ENCODE assay signal across 16 cellular contexts in genomic region chr19:49932041-49932451, GRCh38. TPM values are rescaled to one million over a fixed set of nuclear protein-coding genes. Genes with fewer than 3 reads are reported as not detected.
DNase-seq lines count a peak whose midpoint lies in the region; ATAC-seq and TF ChIP-seq lines count a peak whose summit lies in the region.
"Had no signal": no experiment of that assay in that cellular context is flagged by ENCODE, and none has a peak within 500 bp of the region (broad histone marks: within the 10 kb centered on the region; RNA-seq: fewer than 3 reads in every experiment).

No MANE protein-coding gene starts in this region.

- POLR2A ChIA-PET in activated CD4-positive, alpha-beta T cell treated with anti-CD3 and anti-CD28 coated beads for 36 hours (lab: Charles Lee), result no interaction called here

- CTCF ChIA-PET in activated CD4-positive, alpha-beta T cell treated with anti-CD3 and anti-CD28 coated beads for 36 hours (lab: Charles Lee), result no interaction called here

- no peaks in the 10 kb centered on the region for H3K27me3 ChIP-seq in OCI-LY3 (ENCODE audit: low read depth, low read length)
- H3K27me3 ChIP-seq: ascending aorta had no signal

- H3K4me1 Mint-ChIP-seq in activated CD4-positive, alpha-beta T cell treated with anti-CD3 and anti-CD28 coated beads for 36 hours, result peaks cover 47% of the 10 kb centered on the region
- H3K4me1 Mint-ChIP-seq in brain (peaks cover 44% of the 10 kb centered on the region), nephron (peaks cover 19% of the 10 kb centered on the region)

- DNase-seq in activated CD4-positive, alpha-beta T cell treated with anti-CD3 and anti-CD28 coated beads for 36 hours, result no peak
- DNase-seq in activated CD4-positive, alpha-beta T cell treated with anti-CD3 and anti-CD28 coated beads, Interleukin-2, amount 50 U/mL, for 48 hours, result no peak
- DNase-seq in NCI-H446 treated with DMSO at 0.1 percent for 48 hours (lab: John Stamatoyannopoulos, UW) (no peak), OCI-M1 (lab: John Stamatoyannopoulos, UW) (no peak), KG1 (lab: John Stamatoyannopoulos, UW) (no peak)
- DNase-seq: Calu3, GM23248, KBM-7, NCI-H1417 treated with DMSO at 0.1 percent for 48 hours, NCI-H526 had no signal

- H3K27ac Mint-ChIP-seq in activated CD4-positive, alpha-beta T cell treated with anti-CD3 and anti-CD28 coated beads for 36 hours, result peak overlapping the region; percentile 20
- no peak overlapping the region for H3K27ac Mint-ChIP-seq in brain
- H3K27ac Mint-ChIP-seq in nephron, result no peak overlapping the region

- peaks cover 59% of the 10 kb centered on the region for H3K36me3 ChIP-seq in OCI-LY3 (replicated peaks; ENCODE audit: low read depth, low read length)

- TF ChIP-seq CTCF in OCI-LY3 (IDR thresholded peaks at IDR 0.05; ENCODE audit: low read depth, low read length) (no peak), brain (conservative IDR thresholded peaks at IDR 0.05) (no peak), nephron (IDR thresholded peaks at IDR 0.05; ENCODE audit: unreplicated experiment in 3 of 3) (no peak)

- peaks cover 63% of the 10 kb centered on the region for H4K20me1 ChIP-seq in OCI-LY3 (ENCODE audit: insufficient read depth, low read length)

- peak overlapping the region; percentile 85 for H3K4me2 ChIP-seq in OCI-LY3 (ENCODE audit: low read length)

- H3K4me3 ChIP-seq in OCI-LY3 (ENCODE audit: low read length), result peak overlapping the region; percentile 89
- H3K4me3 ChIP-seq: ascending aorta, GM23248 had no signal

- no peak overlapping the region for H3K9ac ChIP-seq in OCI-LY3 (ENCODE audit: low read length)
- H3K9ac ChIP-seq: GM23248 had no signal

- no peak overlapping the region for H2AFZ ChIP-seq in OCI-LY3 (ENCODE audit: low read depth, low read length)
- H2AFZ ChIP-seq: GM23248 had no signal

- no peak for ATAC-seq in activated CD4-positive, alpha-beta T cell treated with anti-CD3 and anti-CD28 coated beads for 36 hours

- H3K9me3 ChIP-seq in OCI-LY3 (ENCODE audit: insufficient read depth, low read length), result 0 out of 2 replicates have a peak, but pooled peaks cover 3% of the 10 kb centered on the region
- H3K9me3 ChIP-seq: ascending aorta had no signal

- H3K4me1 ChIP-seq in OCI-LY3 (ENCODE audit: low read length), result peaks cover 45% of the 10 kb centered on the region

- H3K36me3 Mint-ChIP-seq in activated CD4-positive, alpha-beta T cell treated with anti-CD3 and anti-CD28 coated beads for 36 hours (ENCODE audit: low read depth), result peaks cover 44% of the 10 kb centered on the region
- H3K36me3 Mint-ChIP-seq in brain (peaks cover 59% of the 10 kb centered on the region), nephron (ENCODE audit: low read depth) (peaks cover 28% of the 10 kb centered on the region)

- H3K4me3 Mint-ChIP-seq in activated CD4-positive, alpha-beta T cell treated with anti-CD3 and anti-CD28 coated beads for 36 hours, result no peak overlapping the region
- H3K4me3 Mint-ChIP-seq in brain (peak overlapping the region; percentile 22 to 94 (median 57)), nephron (peak overlapping the region in 2 of 3 experiments; percentile 31 to 60)

- H3K9me3 Mint-ChIP-seq in activated CD4-positive, alpha-beta T cell treated with anti-CD3 and anti-CD28 coated beads for 36 hours (ENCODE audit: low read depth), result peaks cover 6% of the 10 kb centered on the region
- H3K9me3 Mint-ChIP-seq in brain (peaks cover 0 to 12% (median 4%) of the 10 kb centered on the region in 5 experiments), nephron (no peaks in the 10 kb centered on the region)

- peak overlapping the region; percentile 95 for H3K27ac ChIP-seq in OCI-LY3 (ENCODE audit: low read length)
- H3K27ac ChIP-seq: ascending aorta, GM23248 had no signal

- intact Hi-C loops in activated CD4-positive, alpha-beta T cell treated with anti-CD3 and anti-CD28 coated beads for 36 hours (cut with DNase I, micrococcal nuclease), result no loop called here

- H3K79me2 ChIP-seq in OCI-LY3 (ENCODE audit: low read length), result peaks cover 64% of the 10 kb centered on the region

- H3K27me3 Mint-ChIP-seq in activated CD4-positive, alpha-beta T cell treated with anti-CD3 and anti-CD28 coated beads for 36 hours, result no peaks in the 10 kb centered on the region
- H3K27me3 Mint-ChIP-seq in brain (no peaks in the 10 kb centered on the region), nephron (ENCODE audit: low read depth) (no peaks in the 10 kb centered on the region)

RNA-seq across cellular contexts. Expression of gene NUP62, which starts 2.7 kb away (rescaled TPM):
- total RNA-seq in activated CD4-positive, alpha-beta T cell treated with anti-CD3 and anti-CD28 coated beads for 36 hours, result 100 to 1,000 TPM; 127 to 188 TPM
- 95.1 TPM for polyA plus RNA-seq in brain (ENCODE audit: insufficient read depth, low read depth, low replicate concordance)

RNA-seq across cellular contexts. Expression of gene ATF5, which starts 3.0 kb away (rescaled TPM):
- total RNA-seq in activated CD4-positive, alpha-beta T cell treated with anti-CD3 and anti-CD28 coated beads for 36 hours, result 10 to 100 TPM; 12.5 to 14.1 TPM
- polyA plus RNA-seq in brain (ENCODE audit: insufficient read depth, low read depth, low replicate concordance), result 409 TPM

RNA-seq across cellular contexts. Expression of gene SIGLEC11, which starts 28.9 kb away (rescaled TPM):
- total RNA-seq in activated CD4-positive, alpha-beta T cell treated with anti-CD3 and anti-CD28 coated beads for 36 hours, result not detected
- polyA plus RNA-seq in brain (ENCODE audit: insufficient read depth, low read depth, low replicate concordance), result 0.12 TPM
- total RNA-seq: A172, Calu3, GM23248, osteocyte had no signal
- polyA plus RNA-seq: GM23248 had no signal

RNA-seq across cellular contexts. Expression of gene IL4I1, which starts 35.4 kb away (rescaled TPM):
- total RNA-seq in activated CD4-positive, alpha-beta T cell treated with anti-CD3 and anti-CD28 coated beads for 36 hours, result 10 to 100 TPM; 21.2 to 22.2 TPM
- not detected for polyA plus RNA-seq in brain (ENCODE audit: insufficient read depth, low read depth, low replicate concordance)
- total RNA-seq: GM23248, osteocyte had no signal

RNA-seq across cellular contexts. Expression of gene TBC1D17, which starts 54.5 kb away (rescaled TPM):
- 10 to 100 TPM; 29.1 to 29.6 TPM for total RNA-seq in activated CD4-positive, alpha-beta T cell treated with anti-CD3 and anti-CD28 coated beads for 36 hours
- polyA plus RNA-seq in brain (ENCODE audit: insufficient read depth, low read depth, low replicate concordance), result 77.4 TPM
